ENCODE assay signal across 13 cellular contexts in the genomic region with DNA sequence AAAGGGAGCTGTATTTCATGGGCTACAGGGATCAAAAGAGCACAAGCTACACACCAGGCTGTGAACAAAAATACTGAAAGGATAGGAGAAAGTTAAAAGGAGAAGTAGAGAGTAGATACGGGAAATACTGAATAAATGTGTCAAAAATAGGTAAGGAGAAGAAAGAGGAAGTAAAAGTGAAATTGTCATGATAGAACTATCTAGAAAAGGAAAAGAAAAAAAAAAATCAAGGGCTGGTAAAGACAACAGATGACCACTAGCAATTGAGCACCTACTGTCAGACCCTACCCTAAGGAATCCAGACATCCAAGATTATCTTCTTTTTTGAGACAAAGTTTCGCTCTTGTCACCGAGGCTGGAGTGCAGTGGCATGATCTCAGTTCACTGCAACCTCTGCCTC. TPM values are rescaled to one million over a fixed set of nuclear protein-coding genes. Genes with fewer than 3 reads are reported as not detected.
DNase-seq lines count a peak whose midpoint lies in the region; ATAC-seq and TF ChIP-seq lines count a peak whose summit lies in the region.
"Had no signal": no experiment of that assay in that cellular context is flagged by ENCODE, and none has a peak within 500 bp of the region (broad histone marks: within the 10 kb centered on the region; RNA-seq: fewer than 3 reads in every experiment).

No MANE protein-coding gene starts in this region.

- peaks cover 9% of the 10 kb centered on the region for H3K4me1 Mint-ChIP-seq in activated T-cell treated with anti-CD3 and anti-CD28 coated beads, Interleukin-2, amount 50 U/mL, for 24 hours (ENCODE audit: low read depth)

- no peak for TF ChIP-seq CTCF in NB4 (IDR thresholded peaks at IDR 0.05; ENCODE audit: low read depth, low read length)
- TF ChIP-seq CTCF in RWPE1 (conservative IDR thresholded peaks at IDR 0.05; ENCODE audit: low read depth), result no peak

- peaks cover 10% of the 10 kb centered on the region for H3K4me1 ChIP-seq in mesenchymal stem cell (ENCODE audit: control insufficient read depth, insufficient read depth, low read depth, low read length)
- H3K4me1 ChIP-seq: A549 had no signal

- no peak overlapping the region for H3K4ac ChIP-seq in mesenchymal stem cell (ENCODE audit: low read depth in 1 of 2, low read length in 2 of 2)

- no peaks in the 10 kb centered on the region for H3K9me3 Mint-ChIP-seq in activated T-cell treated with anti-CD3 and anti-CD28 coated beads, Interleukin-2, amount 50 U/mL, for 24 hours

- ATAC-seq in GM19395 (IDR thresholded peaks at IDR 0.05; ENCODE audit: unreplicated experiment) (peak; percentile 44), HG02970 (IDR thresholded peaks at IDR 0.05; ENCODE audit: low FRiP score, unreplicated experiment) (peak; percentile 40)
- ATAC-seq: A549, sciatic nerve had no signal

- H3K27ac ChIP-seq in mesenchymal stem cell (ENCODE audit: low read length, poor library complexity, severe bottlenecking) (no peak overlapping the region), RWPE1 (no peak overlapping the region)
- H3K27ac ChIP-seq: A549, esophagus muscularis mucosa had no signal

- no peak overlapping the region for H3K23ac ChIP-seq in mesenchymal stem cell (ENCODE audit: low read length in 2 of 2)

- peaks cover 49% of the 10 kb centered on the region for H3K27me3 Mint-ChIP-seq in activated T-cell treated with anti-CD3 and anti-CD28 coated beads, Interleukin-2, amount 50 U/mL, for 24 hours

- no peak overlapping the region for H4K8ac ChIP-seq in mesenchymal stem cell (ENCODE audit: low read length)

- peaks cover 0 to 3% of the 10 kb centered on the region in 2 experiments for H3K36me3 ChIP-seq in mesenchymal stem cell (ENCODE audit: control insufficient read depth in 1 of 2, insufficient read depth in 2 of 2, low read depth in 1 of 2, low read length in 2 of 2)
- H3K36me3 ChIP-seq: esophagus muscularis mucosa had no signal

- POLR2A ChIA-PET in RWPE1 (lab: Yijun Ruan, JAX; ENCODE audit: low non-redundant PET), result no interaction called here

- no peak overlapping the region for H3K4me2 ChIP-seq in mesenchymal stem cell (ENCODE audit: low read length, poor library complexity, severe bottlenecking)
- H3K4me2 ChIP-seq: A549 had no signal

- no peak overlapping the region for H2BK5ac ChIP-seq in mesenchymal stem cell (ENCODE audit: low read depth, low read length, poor library complexity, severe bottlenecking)

- no peak overlapping the region for H2BK15ac ChIP-seq in mesenchymal stem cell (ENCODE audit: low read depth, poor library complexity, severe bottlenecking)

- H2BK120ac ChIP-seq in mesenchymal stem cell (ENCODE audit: low read depth, low read length), result no peak overlapping the region

- H2BK12ac ChIP-seq in mesenchymal stem cell (ENCODE audit: low read length in 2 of 2), result no peak overlapping the region

- 94% methylated on average over 3 of the region's 3 CpGs for whole genome bisulfite sequencing in mesenchymal stem cell

- TF ChIP-seq POLR2A in NB4 (IDR thresholded peaks at IDR 0.05; ENCODE audit: extremely low read depth, insufficient read length), result no peak

- H3K14ac ChIP-seq in mesenchymal stem cell (ENCODE audit: low read length in 2 of 2), result no peak overlapping the region

- peak; percentile 57 to 75 for DNase-seq in AML-193 (lab: John Stamatoyannopoulos, UW)
- DNase-seq in NB4 (ENCODE audit: low read depth), result peak; percentile 35
- DNase-seq in mesenchymal stem cell, result no peak
- no peak for DNase-seq in activated T-cell treated with anti-CD3 and anti-CD28 coated beads, Interleukin-2, amount 50 U/mL, for 24 hours
- DNase-seq in activated effector memory CD4-positive, alpha-beta T cell treated with Interleukin-2 at 50 U/mL for 16 hours, result no peak
- DNase-seq in RWPE1 (ENCODE audit: low spot score), result no peak
- DNase-seq: anterior cingulate cortex, NCI-H748 treated with DMSO at 0.1 percent for 48 hours had no signal

- no peak overlapping the region for H2AK5ac ChIP-seq in mesenchymal stem cell (ENCODE audit: low read length, severe bottlenecking)

- no peak overlapping the region for H3K4me3 Mint-ChIP-seq in activated T-cell treated with anti-CD3 and anti-CD28 coated beads, Interleukin-2, amount 50 U/mL, for 24 hours

- H3K4me3 ChIP-seq in NB4 (ENCODE audit: low read depth, low read length), result no peak overlapping the region
- no peak overlapping the region for H3K4me3 ChIP-seq in mesenchymal stem cell (ENCODE audit: insufficient read depth in 1 of 2, low read depth in 1 of 2, low read length in 2 of 2)
- H3K4me3 ChIP-seq: A549, esophagus muscularis mucosa had no signal

- H3K36me3 Mint-ChIP-seq in activated T-cell treated with anti-CD3 and anti-CD28 coated beads, Interleukin-2, amount 50 U/mL, for 24 hours (ENCODE audit: low read depth), result no peaks in the 10 kb centered on the region

- no peaks in the 10 kb centered on the region for H3K9me3 ChIP-seq in mesenchymal stem cell (ENCODE audit: control insufficient read depth, low read length)
- H3K9me3 ChIP-seq: A549, esophagus muscularis mucosa had no signal

- no peak overlapping the region for H4K91ac ChIP-seq in mesenchymal stem cell (ENCODE audit: low read length)

- H3K9ac ChIP-seq in mesenchymal stem cell (ENCODE audit: low read length), result no peak overlapping the region

- no peaks in the 10 kb centered on the region for H3K79me1 ChIP-seq in mesenchymal stem cell (replicated peaks; ENCODE audit: low read length, poor library complexity, severe bottlenecking)

- CTCF ChIA-PET in RWPE1 (lab: Yijun Ruan, JAX), result no interaction called here

- peaks cover 0 to 21% of the 10 kb centered on the region in 2 experiments for H3K27me3 ChIP-seq in mesenchymal stem cell (ENCODE audit: control insufficient read depth in 1 of 2, insufficient read depth in 1 of 2, low read length in 2 of 2)

- H3K27ac Mint-ChIP-seq in activated T-cell treated with anti-CD3 and anti-CD28 coated beads, Interleukin-2, amount 50 U/mL, for 24 hours, result no peak overlapping the region

- H2AFZ ChIP-seq in mesenchymal stem cell (ENCODE audit: low read depth, low read length), result no peak overlapping the region

- no peak overlapping the region for H3K18ac ChIP-seq in mesenchymal stem cell (ENCODE audit: low read depth in 1 of 2, low read length in 2 of 2)

RNA-seq across cellular contexts. Expression of a gene that starts 4.8 kb away (rescaled TPM):
- 0.12 TPM for polyA plus RNA-seq in mesenchymal stem cell (2013, experiment 1 of 2)
- polyA plus RNA-seq in mesenchymal stem cell (2013, experiment 2 of 2), result 0.14 TPM
- polyA plus RNA-seq: A549 had no signal

Comparison
In these comparisons a context has a peak if more than half of its experiments do, and no peak if none do; other contexts are left out.
1. DNase-seq: peak in AML-193 (2 of 2) and NB4 (single experiment); none in mesenchymal stem cell (single experiment), activated T-cell treated with anti-CD3 and anti-CD28 coated beads, Interleukin-2, amount 50 U/mL, for 24 hours (single experiment), activated effector memory CD4-positive, alpha-beta T cell treated with Interleukin-2 at 50 U/mL for 16 hours (single experiment) and RWPE1 (single experiment).